8 cellular contexts compared by ENCODE assay signal in genomic region chr20:2663887-2664719, GRCh38. TPM values are rescaled to one million over a fixed set of nuclear protein-coding genes. Genes with fewer than 3 reads are reported as not detected.
A peak's percentile ranks its signal among the peaks of the same experiment; 100 is the strongest.
DNase-seq lines count a peak whose midpoint lies in the region; ATAC-seq, FAIRE-seq and TF ChIP-seq lines count a peak whose summit lies in the region.

TSS of gene IDH3B (minus strand) at chr20:2664216. CDS start at chr20:2664188, 28 bp downstream.

- H2AFZ ChIP-seq in keratinocyte (ENCODE audit: control insufficient read depth, low read length), result peak within 1 kb of the TSS; percentile 94

- H3K9me3 ChIP-seq in keratinocyte (ENCODE audit: control insufficient read depth, low read depth, low read length), result no peaks in the 10 kb centered on the region

- peak; percentile 96 for ATAC-seq in GM19023 (IDR thresholded peaks at IDR 0.05; ENCODE audit: unreplicated experiment)
- ATAC-seq in HG03342 (IDR thresholded peaks at IDR 0.05; ENCODE audit: unreplicated experiment), result peak; percentile 91

- peaks cover 11 to 13% of the 10 kb centered on the region in 2 experiments for H3K36me3 ChIP-seq in keratinocyte (ENCODE audit: control insufficient read depth in 2 of 2, extremely low read depth in 1 of 2, insufficient read depth in 2 of 2, low read length in 2 of 2)

- TF ChIP-seq CTCF in keratinocyte (optimal IDR thresholded peaks at IDR 0.05 in 1 of 3, IDR thresholded peaks at IDR 0.05 in 1 of 3, conservative IDR thresholded peaks at IDR 0.05 in 1 of 3; ENCODE audit: extremely low read depth in 1 of 3, insufficient read depth in 2 of 3, low read length in 3 of 3), result no peak

- H3K79me2 ChIP-seq in keratinocyte (ENCODE audit: control insufficient read depth, insufficient read depth, low read length), result peaks cover 15% of the 10 kb centered on the region

- H3K4me1 ChIP-seq in keratinocyte (ENCODE audit: control insufficient read depth, extremely low read depth, insufficient read depth, low read length), result peaks cover 10% of the 10 kb centered on the region

- H3K27ac ChIP-seq in keratinocyte (ENCODE audit: control insufficient read depth, insufficient read depth, low read length), result peak within 1 kb of the TSS; percentile 86

- H3K9me1 ChIP-seq in keratinocyte (ENCODE audit: control insufficient read depth, extremely low read depth, insufficient read depth, low read length), result no peaks in the 10 kb centered on the region

- peak within 1 kb of the TSS; percentile 81 for H3K4me2 ChIP-seq in keratinocyte (ENCODE audit: control insufficient read depth, extremely low read depth, insufficient read depth, low read depth, low read length)

- no peaks in the 10 kb centered on the region for H4K20me1 ChIP-seq in keratinocyte (ENCODE audit: control insufficient read depth, extremely low read depth, insufficient read depth, low read length)

- peak; percentile 95 for FAIRE-seq in keratinocyte (lab: Jason Lieb, UNC)

- dilution Hi-C loops in keratinocyte (cut with MboI; ENCODE audit: extremely low pct_ligation_motif_present, low sequenced_read_pairs), result no loop called here

- DNase-seq in AG08396 (ENCODE audit: low spot score) (peak; percentile 92), NCI-H446 treated with DMSO at 0.1 percent for 48 hours (lab: John Stamatoyannopoulos, UW) (peak; percentile 85), cerebellar nuclear complex (lab: John Stamatoyannopoulos, UW) (peak; percentile 23 to 88), keratinocyte (ENCODE audit: low read depth, low spot score) (peak; percentile 57)
- peak; percentile 89 for DNase-seq in activated CD4-positive, CD25-positive, alpha-beta regulatory T cell treated with anti-CD3 and anti-CD28 coated beads, Interleukin-2, amount 50 U/mL, for 72 hours
- DNase-seq in stimulated activated CD4-positive, alpha-beta T cell treated with anti-CD3 and anti-CD28 coated beads, Interleukin-15, amount 100 ng/mL, for 1 hour (ENCODE audit: low read depth in 1 of 2, low spot score in 1 of 2), result peak; percentile 80 to 81

- peak within 1 kb of the TSS; percentile 90 for H3K9ac ChIP-seq in keratinocyte (ENCODE audit: control insufficient read depth, extremely low read depth, insufficient read depth, low read length)

- H3K27me3 ChIP-seq in keratinocyte (ENCODE audit: control insufficient read depth, extremely low read depth, insufficient read depth, low read length), result no peaks in the 10 kb centered on the region

- peak within 1 kb of the TSS; percentile 89 to 99 (median 91) for H3K4me3 ChIP-seq in keratinocyte (ENCODE audit: control insufficient read depth in 2 of 3, extremely low read depth in 1 of 3, insufficient read depth in 2 of 3, low read depth in 1 of 3, low read length in 3 of 3)

RNA-seq across cellular contexts. Expression of gene IDH3B, which starts in this region (rescaled TPM):
- polyA plus RNA-seq in keratinocyte, result 113 to 131 TPM (median 123 TPM) in 3 replicates
- 28.2 TPM for polyA plus RNA-seq in keratinocyte (2011; ENCODE audit: low read depth)
- 99.8 and 107 TPM in 2 replicates for polyA plus RNA-seq in keratinocyte (2011; cell fraction: cytosol; rRNA removed)
- polyA plus RNA-seq in keratinocyte (2011; cell fraction: nucleus; rRNA removed), result 211 and 235 TPM in 2 replicates
- 74.4 and 76.0 TPM in 2 replicates for polyA plus RNA-seq in keratinocyte (2012; ENCODE audit: low replicate concordance)
- 68.4 to 117 TPM (median 78.2 TPM) in 3 replicates for polyA minus RNA-seq in keratinocyte
- polyA minus RNA-seq in keratinocyte (2011; cell fraction: cytosol; rRNA and poly(A)+ RNA removed), result 67.1 TPM
- polyA minus RNA-seq in keratinocyte (2011; cell fraction: nucleus; rRNA and poly(A)+ RNA removed), result 35.1 and 39.4 TPM in 2 replicates

Comparison
In these comparisons a context has a peak if more than half of its experiments do, and no peak if none do; other contexts are left out.
1. Peak in every context shown above with its lines: DNase-seq, ATAC-seq, H3K4me3 ChIP-seq and H3K27ac ChIP-seq.